Comparison of ENCODE assay signal across 8 cellular contexts in the genomic region with DNA sequence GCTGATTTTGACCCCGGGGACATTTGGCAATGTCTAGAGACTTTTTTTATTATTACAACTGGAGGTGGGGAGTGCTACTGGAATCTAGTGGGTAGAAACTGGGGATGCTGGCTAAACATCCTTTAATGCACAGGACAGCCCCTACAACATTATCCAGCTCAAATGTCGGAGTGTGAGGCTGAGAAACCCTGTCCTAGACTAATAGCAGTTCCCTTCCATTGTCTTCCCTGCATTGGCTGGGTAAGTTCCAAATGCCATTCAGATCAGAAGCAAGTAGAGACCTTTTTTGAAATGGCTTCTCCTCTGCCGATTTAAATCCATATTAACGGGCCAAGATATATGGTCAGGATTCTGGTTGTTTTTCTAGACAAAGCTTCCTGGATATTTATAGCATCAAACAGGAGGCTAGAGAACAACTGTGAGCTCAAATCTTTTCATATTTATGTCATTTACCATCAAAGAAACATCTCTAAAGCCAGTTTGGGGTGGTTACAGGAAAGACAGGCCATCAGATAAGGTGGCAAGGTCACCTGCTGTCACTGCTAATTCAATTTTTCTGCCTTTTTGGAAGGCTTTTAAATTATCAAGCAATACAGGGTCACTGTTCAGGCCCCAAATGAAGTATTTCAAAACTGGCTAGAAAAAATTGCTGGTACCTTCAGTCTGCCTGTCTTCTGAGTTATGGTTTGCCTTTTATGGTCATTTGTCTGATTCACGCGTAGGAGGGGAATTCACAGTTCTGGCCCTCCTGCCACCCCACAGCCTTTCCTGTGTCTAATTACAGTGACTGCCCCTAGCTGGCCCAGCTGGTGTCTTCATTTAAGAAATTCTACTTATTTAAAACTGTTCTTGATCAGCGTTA. TPM values are rescaled to one million over a fixed set of nuclear protein-coding genes. Genes with fewer than 3 reads are reported as not detected.
DNase-seq lines count a peak whose midpoint lies in the region; ATAC-seq and TF ChIP-seq lines count a peak whose summit lies in the region.

No MANE protein-coding gene starts in this region.

- TF ChIP-seq POLR2A in adrenal gland (IDR thresholded peaks at IDR 0.05) = no peak
- peak; percentile 4 for TF ChIP-seq POLR2A in right lobe of liver (IDR thresholded peaks at IDR 0.05)

- no peaks in the 10 kb centered on the region for H3K27me3 ChIP-seq in adrenal gland
- no peaks in the 10 kb centered on the region for H3K27me3 ChIP-seq in right lobe of liver

- H3K36me3 ChIP-seq in adrenal gland (replicated peaks in 1 of 2) (peaks cover 0 to 15% of the 10 kb centered on the region in 2 donors), right lobe of liver (peaks cover 0 to 100% (median 45%) of the 10 kb centered on the region in 4 donors)

- no peaks in the 10 kb centered on the region for H3K9me3 ChIP-seq in adrenal gland (replicated peaks in 1 of 3)
- H3K9me3 ChIP-seq in right lobe of liver = no peaks in the 10 kb centered on the region

- DNase-seq in NCI-H2227 treated with DMSO at 0.1 percent for 48 hours (lab: John Stamatoyannopoulos, UW) (peak; percentile 58), adrenal gland (peak; percentile 23 to 76 (median 50)), right lobe of liver (no peak), superior temporal gyrus (ENCODE audit: extremely low spot score) (peak; percentile 35), Right ventricle myocardium superior (no peak), HuH-7.5 (ENCODE audit: low spot score) (no peak)

- H3K4me3 ChIP-seq in adrenal gland (no peak overlapping the region), right lobe of liver (no peak overlapping the region)

- H3K27ac ChIP-seq in adrenal gland = peak overlapping the region in 3 of 5 donors; percentile 10 to 70 (median 57)
- no peak overlapping the region for H3K27ac ChIP-seq in right lobe of liver

- TF ChIP-seq CTCF in adrenal gland (IDR thresholded peaks at IDR 0.05) (no peak), right lobe of liver (IDR thresholded peaks at IDR 0.05) (no peak)

- H3K4me1 ChIP-seq in adrenal gland (replicated peaks in 1 of 2) = peaks cover 9 to 17% of the 10 kb centered on the region in 2 donors
- H3K4me1 ChIP-seq in right lobe of liver = no peaks in the 10 kb centered on the region

- WGBS in adrenal gland, 4 donors = 48 to 51% (median 49%) methylated on average over 7 of the region's 7 CpGs
- 72% methylated on average over 6 of the region's 7 CpGs for WGBS in right lobe of liver (ENCODE audit: insufficient coverage, low coverage, low lambda C conversion rate, missing lambda C conversion rate)

- ATAC-seq in GM18861 (IDR thresholded peaks at IDR 0.05; ENCODE audit: unreplicated experiment) (peak; percentile 87), HG02588 (IDR thresholded peaks at IDR 0.05; ENCODE audit: unreplicated experiment) (peak; percentile 97), right lobe of liver (peak; percentile 31 to 57 (median 42)), Right ventricle myocardium superior (ENCODE audit: poor library complexity) (no peak)

- intact Hi-C loops in adrenal gland (cut with DNase I) (no loop called here), right lobe of liver (cut with DNase I) (no loop called here), Right ventricle myocardium superior (cut with DNase I) (no loop called here)

RNA-seq across cellular contexts. Expression of a gene that starts 20.1 kb away (rescaled TPM):
- total RNA-seq in adrenal gland (under 1 TPM; 0.06 to 0.74 (median 0.26) TPM), right lobe of liver (1 to 10 TPM in 1 of 6 experiments, under 1 TPM in 5; 0.12 to 1.0 (median 0.30) TPM), Right ventricle myocardium superior (0.16 TPM)
- under 1 TPM; 0.10 to 0.38 (median 0.16) TPM for polyA plus RNA-seq in adrenal gland

RNA-seq across cellular contexts. Expression of a gene that starts 57.1 kb away (rescaled TPM):
- 10 to 100 TPM; 14.9 to 66.4 (median 42.8) TPM for total RNA-seq in adrenal gland
- 10 to 100 TPM; 32.8 to 59.2 (median 39.9) TPM for polyA plus RNA-seq in adrenal gland
- 100 to 1,000 TPM; 158 to 265 (median 200) TPM for total RNA-seq in right lobe of liver
- total RNA-seq in Right ventricle myocardium superior = 63.8 TPM

RNA-seq across cellular contexts. Expression of a gene that starts 58.4 kb away (rescaled TPM):
- total RNA-seq in adrenal gland = 10 to 100 TPM in 6 of 8 donors, 1 to 10 TPM in 2; 4.4 to 17.2 (median 13.0) TPM
- 10 to 100 TPM in 1 of 3 donors, 1 to 10 TPM in 2; 5.7 to 11.6 (median 9.5) TPM for polyA plus RNA-seq in adrenal gland
- total RNA-seq in right lobe of liver = 1 to 10 TPM; 5.5 to 6.2 (median 5.7) TPM
- 15.2 TPM for total RNA-seq in Right ventricle myocardium superior

RNA-seq across cellular contexts. Expression of a gene that starts 59.4 kb away (rescaled TPM):
- total RNA-seq in adrenal gland = 10 to 100 TPM; 19.8 to 37.2 (median 30.9) TPM
- 10 to 100 TPM; 15.1 to 25.9 (median 19.4) TPM for polyA plus RNA-seq in adrenal gland
- total RNA-seq in right lobe of liver = 10 to 100 TPM; 10.6 to 16.8 (median 14.9) TPM
- 21.5 TPM for total RNA-seq in Right ventricle myocardium superior

Comparison
In these comparisons a context has a peak if more than half of its experiments do, and no peak if none do; other contexts are left out.
1. DNase-seq: peak in NCI-H2227 treated with DMSO at 0.1 percent for 48 hours (single experiment), adrenal gland (7 of 7) and superior temporal gyrus (single experiment); none in right lobe of liver (0 of 3), Right ventricle myocardium superior (single experiment) and HuH-7.5 (single experiment).
2. H3K27ac ChIP-seq: peak in adrenal gland (3 of 5); none in right lobe of liver (0 of 3).